In genomic region chr14:49623387-49623786, GRCh38 we compare ENCODE assay signal across 13 cellular contexts. TPM values are rescaled to one million over a fixed set of nuclear protein-coding genes. Genes with fewer than 3 reads are reported as not detected.
DNase-seq lines count a peak whose midpoint lies in the region; ATAC-seq and TF ChIP-seq lines count a peak whose summit lies in the region.
"Had no signal": no experiment of that assay in that cellular context is flagged by ENCODE, and none has a peak within 500 bp of the region (broad histone marks: within the 10 kb centered on the region; RNA-seq: fewer than 3 reads in every experiment).

No MANE protein-coding gene starts in this region.

- no peak for TF ChIP-seq CTCF in VCaP (conservative IDR thresholded peaks at IDR 0.05)
- TF ChIP-seq CTCF in fibroblast of mammary gland (conservative IDR thresholded peaks at IDR 0.05; ENCODE audit: control insufficient read depth, insufficient read depth, low read depth, low read length): no peak

- peak overlapping the region; percentile 48 for H3K27ac ChIP-seq in VCaP
- H3K27ac ChIP-seq: lower lobe of right lung, upper lobe of right lung had no signal

- H3K4me3 ChIP-seq in fibroblast of mammary gland (ENCODE audit: control insufficient read depth, low read depth, low read length): peak overlapping the region; percentile 97

- H3K27me3 Mint-ChIP-seq in activated CD4-positive, alpha-beta T cell treated with anti-CD3 and anti-CD28 coated beads, Interleukin-2, amount 10 ng/mL, durations not matched to agents 7 days and 5 days: no peaks in the 10 kb centered on the region

- H3K9me3 Mint-ChIP-seq in activated CD4-positive, alpha-beta T cell treated with anti-CD3 and anti-CD28 coated beads, Interleukin-2, amount 10 ng/mL, durations not matched to agents 7 days and 5 days: no peaks in the 10 kb centered on the region
- H3K9me3 Mint-ChIP-seq in stimulated activated effector memory CD8-positive, alpha-beta T cell treated with anti-CD3 and anti-CD28 coated beads, Interleukin-12 subunit alpha, Interleukin-12 subunit beta, amount 100 ng/mL, for 72 hours: no peaks in the 10 kb centered on the region

- CTCF ChIA-PET in activated CD4-positive, alpha-beta T cell treated with anti-CD3 and anti-CD28 coated beads, Interleukin-2, amount 10 ng/mL, durations not matched to agents 7 days and 5 days (lab: Charles Lee): interaction anchor here (1.3 to 6.8 kb wide), 3 partner anchors 11 to 239 kb away, joined by 4 to 67 read pairs (median 5); partner anchors contain the start of genes DNAAF2 and NEMF

- peaks cover 47% of the 10 kb centered on the region for H3K4me1 Mint-ChIP-seq in activated CD4-positive, alpha-beta T cell treated with anti-CD3 and anti-CD28 coated beads, Interleukin-2, amount 10 ng/mL, durations not matched to agents 7 days and 5 days
- H3K4me1 Mint-ChIP-seq in stimulated activated effector memory CD8-positive, alpha-beta T cell treated with anti-CD3 and anti-CD28 coated beads, Interleukin-12 subunit alpha, Interleukin-12 subunit beta, amount 100 ng/mL, for 72 hours: peaks cover 24% of the 10 kb centered on the region

- ATAC-seq in stimulated activated effector memory CD8-positive, alpha-beta T cell treated with anti-CD3 and anti-CD28 coated beads, Interleukin-12 subunit alpha, Interleukin-12 subunit beta, amount 100 ng/mL, for 72 hours: no peak
- ATAC-seq in HG03196 (IDR thresholded peaks at IDR 0.05; ENCODE audit: unreplicated experiment): no peak
- ATAC-seq: lower lobe of right lung, upper lobe of right lung had no signal

- peak overlapping the region; percentile 20 for H3K27ac Mint-ChIP-seq in activated CD4-positive, alpha-beta T cell treated with anti-CD3 and anti-CD28 coated beads, Interleukin-2, amount 10 ng/mL, durations not matched to agents 7 days and 5 days
- H3K27ac Mint-ChIP-seq in stimulated activated effector memory CD8-positive, alpha-beta T cell treated with anti-CD3 and anti-CD28 coated beads, Interleukin-12 subunit alpha, Interleukin-12 subunit beta, amount 100 ng/mL, for 72 hours: peak overlapping the region; percentile 79

- POLR2A ChIA-PET in activated CD4-positive, alpha-beta T cell treated with anti-CD3 and anti-CD28 coated beads, Interleukin-2, amount 10 ng/mL, durations not matched to agents 7 days and 5 days (lab: Charles Lee): no interaction called here

- DNase-seq in activated CD4-positive, alpha-beta T cell treated with anti-CD3 and anti-CD28 coated beads, Interleukin-2, amount 10 ng/mL, durations not matched to agents 7 days and 5 days: no peak
- no peak for DNase-seq in activated CD4-positive, alpha-beta T cell treated with anti-CD3 and anti-CD28 coated beads, Interleukin-2, amount 50 U/mL, for 48 hours
- DNase-seq in fibroblast of mammary gland (ENCODE audit: low read depth) (no peak), ureter (ENCODE audit: low spot score) (no peak)
- no peak for DNase-seq in stimulated activated effector memory CD8-positive, alpha-beta T cell treated with anti-CD3 and anti-CD28 coated beads, Interleukin-12 subunit alpha, Interleukin-12 subunit beta, amount 100 ng/mL, for 72 hours (ENCODE audit: low spot score in 2 of 2)
- DNase-seq in activated CD4-positive, alpha-beta T cell treated with anti-CD3 and anti-CD28 coated beads, Interleukin-2, amount 50 U/mL, for 1 hour: no peak
- DNase-seq: AML-193, esophagus squamous epithelium, lower lobe of right lung, NCI-H2171, upper lobe of right lung had no signal

- H3K36me3 Mint-ChIP-seq in activated CD4-positive, alpha-beta T cell treated with anti-CD3 and anti-CD28 coated beads, Interleukin-2, amount 10 ng/mL, durations not matched to agents 7 days and 5 days (ENCODE audit: low read depth): peaks cover 58% of the 10 kb centered on the region
- peaks cover 98% of the 10 kb centered on the region for H3K36me3 Mint-ChIP-seq in stimulated activated effector memory CD8-positive, alpha-beta T cell treated with anti-CD3 and anti-CD28 coated beads, Interleukin-12 subunit alpha, Interleukin-12 subunit beta, amount 100 ng/mL, for 72 hours

- H3K4me3 Mint-ChIP-seq in activated CD4-positive, alpha-beta T cell treated with anti-CD3 and anti-CD28 coated beads, Interleukin-2, amount 10 ng/mL, durations not matched to agents 7 days and 5 days: peak overlapping the region; percentile 97
- H3K4me3 Mint-ChIP-seq in stimulated activated effector memory CD8-positive, alpha-beta T cell treated with anti-CD3 and anti-CD28 coated beads, Interleukin-12 subunit alpha, Interleukin-12 subunit beta, amount 100 ng/mL, for 72 hours: peak overlapping the region; percentile 93

RNA-seq across cellular contexts. Expression of gene MGAT2, which starts 2.8 kb away (rescaled TPM):
- total RNA-seq in activated CD4-positive, alpha-beta T cell treated with anti-CD3 and anti-CD28 coated beads, Interleukin-2, amount 10 ng/mL, durations not matched to agents 7 days and 5 days: 10 to 100 TPM; 53.1 to 57.3 TPM
- total RNA-seq in ureter: 29.2 TPM

RNA-seq across cellular contexts. Expression of gene RPL36AL, which starts 3.0 kb away (rescaled TPM):
- 100 to 1,000 TPM; 249 to 262 TPM for total RNA-seq in activated CD4-positive, alpha-beta T cell treated with anti-CD3 and anti-CD28 coated beads, Interleukin-2, amount 10 ng/mL, durations not matched to agents 7 days and 5 days
- 176 TPM for total RNA-seq in ureter

RNA-seq across cellular contexts. Expression of gene DNAAF2, which starts 11.7 kb away (rescaled TPM):
- 1 to 10 TPM; 5.1 to 5.2 TPM for total RNA-seq in activated CD4-positive, alpha-beta T cell treated with anti-CD3 and anti-CD28 coated beads, Interleukin-2, amount 10 ng/mL, durations not matched to agents 7 days and 5 days
- total RNA-seq in ureter: 5.5 TPM

RNA-seq across cellular contexts. Expression of gene LRR1, which starts 24.6 kb away (rescaled TPM):
- total RNA-seq in activated CD4-positive, alpha-beta T cell treated with anti-CD3 and anti-CD28 coated beads, Interleukin-2, amount 10 ng/mL, durations not matched to agents 7 days and 5 days: 10 to 100 TPM; 45.5 to 53.2 TPM
- total RNA-seq in ureter: 7.1 TPM

RNA-seq across cellular contexts. Expression of gene RPS29, which starts 37.2 kb away (rescaled TPM):
- 1,000 to 10,000 TPM in 1 of 2 experiments, 100 to 1,000 TPM in 1; 860 to 1,679 TPM for total RNA-seq in activated CD4-positive, alpha-beta T cell treated with anti-CD3 and anti-CD28 coated beads, Interleukin-2, amount 10 ng/mL, durations not matched to agents 7 days and 5 days
- 993 TPM for total RNA-seq in ureter
